In genomic region chr6:15588966-15589634, GRCh38 we compare ENCODE assay signal across 2 cellular contexts.
TF ChIP-seq lines count a peak whose summit lies in the region.

No MANE protein-coding gene starts in this region.

TF ChIP-seq in IMR-90, 13 proteins besides CTCF, POLR2A, EP300 and RAD21:
- TF ChIP-seq MAFK (IDR thresholded peaks at IDR 0.05; ENCODE audit: low read depth, low read length) (no peak), CHD1 (IDR thresholded peaks at IDR 0.05; ENCODE audit: low read depth, low read length) (no peak), MXI1 (IDR thresholded peaks at IDR 0.05; ENCODE audit: borderline replicate concordance, low read depth, low read length) (no peak), USF2 (IDR thresholded peaks at IDR 0.05; ENCODE audit: low read depth, low read length) (no peak), SMC3 (IDR thresholded peaks at IDR 0.05; ENCODE audit: low read depth, low read length) (no peak), FOS (IDR thresholded peaks at IDR 0.05; ENCODE audit: low read depth, low read length) (peak; percentile 17; the same call in 1 of the 2 replicates), BHLHE40 (IDR thresholded peaks at IDR 0.05; ENCODE audit: low read depth, low read length) (no peak)

TF ChIP-seq in GM12878, 131 proteins besides CTCF, POLR2A, EP300 and RAD21:
- no peak for TF ChIP-seq IRF5 (IDR thresholded peaks at IDR 0.05; ENCODE audit: borderline replicate concordance)
- TF ChIP-seq RUNX3 (IDR thresholded peaks at IDR 0.05; ENCODE audit: low read length), result peak; percentile 36; the same call in 1 of the 2 replicates
- no peak for TF ChIP-seq KDM1A (IDR thresholded peaks at IDR 0.05; ENCODE audit: borderline replicate concordance)
- no peak for TF ChIP-seq MYC (IDR thresholded peaks at IDR 0.05; ENCODE audit: insufficient read depth, insufficient read length, insufficient replicate concordance, low read length, severe bottlenecking)
- no peak for TF ChIP-seq CREM (IDR thresholded peaks at IDR 0.05; ENCODE audit: low read depth)
